1 cellular context compared by ENCODE assay signal in the genomic region with DNA sequence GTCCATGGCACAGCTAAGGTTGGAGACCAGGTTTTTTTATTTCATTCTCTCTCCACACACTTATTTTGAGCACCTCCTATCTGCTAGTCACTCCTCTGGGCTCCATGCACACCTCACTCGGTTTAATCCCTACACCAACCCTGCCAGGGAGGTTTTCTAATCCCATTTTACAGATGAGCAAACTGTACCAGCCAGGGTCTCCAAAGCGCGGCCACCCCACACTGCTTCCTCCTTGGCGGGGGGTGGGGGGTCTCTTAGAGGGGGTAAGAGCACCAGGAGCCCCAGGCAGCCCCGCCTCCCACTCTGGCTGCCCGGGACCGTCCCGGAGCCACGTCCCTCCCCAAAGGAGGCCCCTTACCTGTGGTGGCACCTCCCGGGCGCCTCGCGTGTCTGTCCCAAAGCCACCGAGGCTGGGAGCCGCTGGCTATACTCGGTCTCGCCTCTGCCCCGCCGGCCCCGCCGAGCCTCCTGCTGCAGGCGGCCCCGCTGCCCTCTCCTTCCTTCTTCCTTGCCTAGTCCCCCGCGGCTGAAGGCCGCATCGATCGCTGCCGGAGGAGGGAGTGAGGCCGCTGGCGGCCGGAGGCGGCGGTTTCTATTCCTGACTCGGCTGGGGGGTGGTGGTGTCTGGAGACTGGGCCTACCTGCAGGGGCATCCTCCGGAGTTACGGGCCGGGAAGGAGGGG.
TF ChIP-seq lines count a peak whose summit lies in the region.

A gene with protein sequence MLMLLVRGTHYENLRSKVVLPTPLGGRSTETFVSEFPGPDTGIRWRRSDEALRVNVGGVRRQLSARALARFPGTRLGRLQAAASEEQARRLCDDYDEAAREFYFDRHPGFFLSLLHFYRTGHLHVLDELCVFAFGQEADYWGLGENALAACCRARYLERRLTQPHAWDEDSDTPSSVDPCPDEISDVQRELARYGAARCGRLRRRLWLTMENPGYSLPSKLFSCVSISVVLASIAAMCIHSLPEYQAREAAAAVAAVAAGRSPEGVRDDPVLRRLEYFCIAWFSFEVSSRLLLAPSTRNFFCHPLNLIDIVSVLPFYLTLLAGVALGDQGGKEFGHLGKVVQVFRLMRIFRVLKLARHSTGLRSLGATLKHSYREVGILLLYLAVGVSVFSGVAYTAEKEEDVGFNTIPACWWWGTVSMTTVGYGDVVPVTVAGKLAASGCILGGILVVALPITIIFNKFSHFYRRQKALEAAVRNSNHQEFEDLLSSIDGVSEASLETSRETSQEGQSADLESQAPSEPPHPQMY (minus strand): TSS at position 565 of the 683 bp plus-strand sequence. CDS start 1,891 bp downstream, outside the sequence.

TF ChIP-seq in IMR-90, 13 proteins besides CTCF, POLR2A, EP300 and RAD21:
- TF ChIP-seq, protein P1, sequence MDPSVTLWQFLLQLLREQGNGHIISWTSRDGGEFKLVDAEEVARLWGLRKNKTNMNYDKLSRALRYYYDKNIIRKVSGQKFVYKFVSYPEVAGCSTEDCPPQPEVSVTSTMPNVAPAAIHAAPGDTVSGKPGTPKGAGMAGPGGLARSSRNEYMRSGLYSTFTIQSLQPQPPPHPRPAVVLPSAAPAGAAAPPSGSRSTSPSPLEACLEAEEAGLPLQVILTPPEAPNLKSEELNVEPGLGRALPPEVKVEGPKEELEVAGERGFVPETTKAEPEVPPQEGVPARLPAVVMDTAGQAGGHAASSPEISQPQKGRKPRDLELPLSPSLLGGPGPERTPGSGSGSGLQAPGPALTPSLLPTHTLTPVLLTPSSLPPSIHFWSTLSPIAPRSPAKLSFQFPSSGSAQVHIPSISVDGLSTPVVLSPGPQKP (IDR thresholded peaks at IDR 0.05; ENCODE audit: borderline replicate concordance, low read depth, low read length), result no peak
- TF ChIP-seq BHLHE40 (IDR thresholded peaks at IDR 0.05; ENCODE audit: low read depth, low read length), result no peak
- TF ChIP-seq CHD1 (IDR thresholded peaks at IDR 0.05; ENCODE audit: low read depth, low read length), result no peak
- TF ChIP-seq SMC3 (IDR thresholded peaks at IDR 0.05; ENCODE audit: low read depth, low read length), result no peak
- no peak for TF ChIP-seq RCOR1 (IDR thresholded peaks at IDR 0.05; ENCODE audit: insufficient replicate concordance, low read length)
- no peak for TF ChIP-seq FOS (IDR thresholded peaks at IDR 0.05; ENCODE audit: low read depth, low read length)
- TF ChIP-seq NFE2L2 (IDR thresholded peaks at IDR 0.05; ENCODE audit: low read depth, low read length), result no peak
- TF ChIP-seq USF2 (IDR thresholded peaks at IDR 0.05; ENCODE audit: low read depth, low read length), result no peak
- TF ChIP-seq MAFK (IDR thresholded peaks at IDR 0.05; ENCODE audit: low read depth, low read length), result no peak
- no peak for TF ChIP-seq MAZ (IDR thresholded peaks at IDR 0.05; ENCODE audit: borderline replicate concordance, low read depth, low read length)
- TF ChIP-seq RFX5 (IDR thresholded peaks at IDR 0.05; ENCODE audit: low read depth, low read length), result no peak
- TF ChIP-seq MXI1 (IDR thresholded peaks at IDR 0.05; ENCODE audit: borderline replicate concordance, low read depth, low read length), result no peak
- no peak for TF ChIP-seq CEBPB (IDR thresholded peaks at IDR 0.05; ENCODE audit: low read depth, low read length)
